ENCODE assay signal across 8 cellular contexts in the genomic region with DNA sequence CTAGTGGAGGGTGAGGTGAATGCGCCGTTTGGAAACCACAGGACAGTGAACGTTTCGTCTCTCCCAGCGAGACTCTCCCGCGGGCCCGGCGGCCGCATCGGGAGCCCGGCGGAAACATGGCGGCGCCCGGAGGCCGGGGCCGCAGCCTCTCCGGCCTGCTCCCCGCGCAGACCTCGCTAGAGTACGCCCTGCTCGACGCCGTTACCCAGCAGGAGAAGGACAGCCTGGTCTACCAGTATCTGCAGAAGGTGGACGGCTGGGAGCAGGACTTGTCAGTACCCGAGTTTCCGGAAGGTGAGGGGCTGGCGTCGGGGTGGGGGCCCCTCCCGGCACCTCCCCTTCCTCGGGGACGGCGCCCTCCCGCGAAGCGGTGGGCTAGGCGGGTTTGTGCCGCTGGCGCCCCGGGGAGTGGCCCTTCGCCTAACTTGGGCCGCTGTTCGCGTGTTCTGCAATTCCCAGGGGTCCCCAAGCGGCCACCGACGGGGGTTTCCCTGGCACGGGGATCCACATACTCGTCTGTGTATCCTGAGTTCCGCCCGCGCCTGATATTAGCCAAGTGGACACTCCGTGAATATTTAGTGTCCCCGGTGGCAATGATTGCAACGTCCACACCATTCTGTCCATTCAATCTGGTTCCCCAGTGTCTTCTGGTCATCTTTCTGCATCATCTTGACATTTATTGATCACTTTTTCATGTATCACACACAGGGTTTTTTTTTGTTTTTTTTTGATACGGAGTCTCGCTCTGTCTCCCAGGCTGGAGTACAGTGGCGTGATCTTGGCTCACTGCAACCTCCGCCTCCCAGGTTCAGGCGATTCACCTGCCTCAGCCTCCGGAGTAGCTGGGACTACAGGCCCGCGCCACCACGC. TPM values are rescaled to one million over a fixed set of nuclear protein-coding genes. Genes with fewer than 3 reads are reported as not detected.
DNase-seq lines count a peak whose midpoint lies in the region; ATAC-seq, FAIRE-seq and TF ChIP-seq lines count a peak whose summit lies in the region.

No MANE protein-coding gene starts in this region.

- peak; percentile 28 for ATAC-seq in GM21515 (IDR thresholded peaks at IDR 0.05; ENCODE audit: unreplicated experiment)
- ATAC-seq in HG03469 (IDR thresholded peaks at IDR 0.05; ENCODE audit: unreplicated experiment) = no peak

- WGBS in small intestine, 3 donors = 0 to 2% (median 2%) methylated on average over 59 to 66 of the region's 66 CpGs

- TF ChIP-seq CTCF in bronchial epithelial cell (IDR thresholded peaks at IDR 0.05; ENCODE audit: insufficient read depth, low read length, severe bottlenecking) = no peak

- FAIRE-seq in bronchial epithelial cell (lab: Jason Lieb, UNC) = no peak
- FAIRE-seq in small intestine (lab: Jason Lieb, UNC) = no peak

- DNase-seq in EH (ENCODE audit: low read depth) = peak; percentile 58
- peak; percentile 82 for DNase-seq in UCSD-AML1 (lab: John Stamatoyannopoulos, UW; ENCODE audit: unreplicated experiment)
- DNase-seq in bronchial epithelial cell (ENCODE audit: low read depth) = peak; percentile 15
- DNase-seq in immature natural killer cell = peak; percentile 56 to 67 (median 65)
- peak; percentile 47 for DNase-seq in small intestine

- H3K4me1 Mint-ChIP-seq in IgD-negative memory B cell (peaks cover 41 to 47% (median 41%) of the 10 kb centered on the region in 3 donors), immature natural killer cell (peaks cover 44 to 66% of the 10 kb centered on the region in 2 donors)

- peaks cover 4% of the 10 kb centered on the region for H3K36me3 Mint-ChIP-seq in IgD-negative memory B cell
- H3K36me3 Mint-ChIP-seq in immature natural killer cell = peaks cover 8 to 16% (median 9%) of the 10 kb centered on the region in 3 donors

- H3K36me3 ChIP-seq in bronchial epithelial cell (ENCODE audit: control insufficient read depth, insufficient read depth, low read length) (peaks cover 1% of the 10 kb centered on the region), small intestine (ENCODE audit: control insufficient read depth in 2 of 2, insufficient read depth in 2 of 2, low read length in 2 of 2) (no peaks in the 10 kb centered on the region)

- H3K9me3 Mint-ChIP-seq in IgD-negative memory B cell = peaks cover 0 to 2% (median 0%) of the 10 kb centered on the region in 3 donors
- no peaks in the 10 kb centered on the region for H3K9me3 Mint-ChIP-seq in immature natural killer cell

- H3K9me3 ChIP-seq in small intestine (ENCODE audit: control insufficient read depth, low read depth) = no peaks in the 10 kb centered on the region

- H3K4me1 ChIP-seq in small intestine (ENCODE audit: control insufficient read depth in 2 of 2, insufficient read depth in 1 of 2, low read depth in 1 of 2, low read length in 1 of 2) = peaks cover 3 to 4% of the 10 kb centered on the region in 2 donors

- peak overlapping the region; percentile 93 for H3K4me3 ChIP-seq in bronchial epithelial cell (ENCODE audit: low read depth, low read length)
- peak overlapping the region; percentile 89 to 99 for H3K4me3 ChIP-seq in small intestine (ENCODE audit: low read depth in 1 of 2, low read length in 2 of 2)

- H3K27ac Mint-ChIP-seq in IgD-negative memory B cell (peak overlapping the region; percentile 80 to 99 (median 96)), immature natural killer cell (peak overlapping the region; percentile 92 to 99 (median 96))

- H3K27me3 Mint-ChIP-seq in IgD-negative memory B cell = no peaks in the 10 kb centered on the region
- H3K27me3 Mint-ChIP-seq in immature natural killer cell (ENCODE audit: low read depth in 3 of 3) = peaks cover 5 to 16% (median 5%) of the 10 kb centered on the region in 3 donors

- H3K4me3 Mint-ChIP-seq in IgD-negative memory B cell (peak overlapping the region; percentile 94 to 100 (median 100)), immature natural killer cell (peak overlapping the region; percentile 97 to 100 (median 99))

- H3K27me3 ChIP-seq in bronchial epithelial cell (ENCODE audit: control insufficient read depth, insufficient read depth, low read length) (no peaks in the 10 kb centered on the region), small intestine (ENCODE audit: control insufficient read depth in 2 of 2, insufficient read depth in 2 of 2, low read length in 2 of 2) (no peaks in the 10 kb centered on the region)

- peak overlapping the region; percentile 90 to 92 for H3K27ac ChIP-seq in small intestine (ENCODE audit: low read depth in 1 of 2, low read length in 1 of 2)

RNA-seq across cellular contexts. Expression of gene NHLRC2, which starts 0.5 kb away (rescaled TPM):
- 11.5 TPM for polyA plus RNA-seq in IgD-negative memory B cell
- total RNA-seq in bronchial epithelial cell = 9.5 and 13.4 TPM in 2 replicates
- polyA plus RNA-seq in immature natural killer cell = 10 to 100 TPM in 2 of 3 donors, 1 to 10 TPM in 1; 8.9 to 11.3 (median 10.2) TPM
- polyA plus RNA-seq in small intestine = 1 to 10 TPM; 4.1 to 8.3 (median 5.2) TPM

RNA-seq across cellular contexts. Expression of gene DCLRE1A, which starts 1.1 kb away (rescaled TPM):
- polyA plus RNA-seq in IgD-negative memory B cell (2.3 TPM), immature natural killer cell (1 to 10 TPM; 4.3 to 7.1 (median 4.4) TPM), small intestine (1 to 10 TPM; 3.8 to 5.1 (median 4.1) TPM)
- total RNA-seq in bronchial epithelial cell = 6.8 and 9.2 TPM in 2 replicates

Comparison
In these comparisons a context has a peak if more than half of its experiments do, and no peak if none do; other contexts are left out.
1. DNase-seq: peak in every context shown above with its lines; median percentile 82 in UCSD-AML1; 65 in immature natural killer cell; 58 in EH; 47 in small intestine; 15 in bronchial epithelial cell.